In genomic region chr17:46139365-46140210, GRCh38 we compare ENCODE assay signal across 14 cellular contexts.
A peak's percentile ranks its signal among the peaks of the same experiment; 100 is the strongest.
DNase-seq lines count a peak whose midpoint lies in the region; ATAC-seq and FAIRE-seq lines count a peak whose summit lies in the region.
"Had no signal": no experiment of that assay in that cellular context is flagged by ENCODE, and none has a peak within 500 bp of the region (broad histone marks: within the 10 kb centered on the region; RNA-seq: fewer than 3 reads in every experiment).

No MANE protein-coding gene starts in this region.

- peak; percentile 20 for DNase-seq in ACHN
- DNase-seq in GM19239 (ENCODE audit: insufficient read length, low spot score), result no peak
- peak; percentile 89 for DNase-seq in SIG-M5 treated with dmso at 0.1 percent for 504 hours (lab: John Stamatoyannopoulos, UW; ENCODE audit: unreplicated experiment)
- peak; percentile 34 for DNase-seq in glomerular visceral epithelial cell (ENCODE audit: extremely low spot score)
- DNase-seq in stimulated activated CD4-positive, alpha-beta T cell treated with anti-CD3 and anti-CD28 coated beads, Interleukin-4, amount 100 ng/mL, for 4 hours, result no peak
- no peak for DNase-seq in UCSD-AML1 (lab: John Stamatoyannopoulos, UW; ENCODE audit: unreplicated experiment)
- DNase-seq: activated CD4-positive, alpha-beta T cell treated with anti-CD3 and anti-CD28 coated beads for 4 hours; activated naive CD4-positive, alpha-beta T cell treated with anti-CD3 and anti-CD28 coated beads, Interleukin-2, amount 10 ng/mL, durations not matched to agents 7 days and 5 days; KG1; posterior cingulate gyrus had no signal

- ATAC-seq in GM21825 (IDR thresholded peaks at IDR 0.05; ENCODE audit: unreplicated experiment), result no peak
- no peak for ATAC-seq in HG03439 (IDR thresholded peaks at IDR 0.05; ENCODE audit: unreplicated experiment)
- ATAC-seq: GM23338, Right ventricle myocardium inferior had no signal

- peak; percentile 73 for FAIRE-seq in GM19239 (lab: Jason Lieb, UNC)

- in situ Hi-C loops in ACHN (cut with HindIII; ENCODE audit: low pct_ligation_motif_present, low pct_unique_long_range_greater_than_20kb, low sequenced_read_pairs), result no loop called here

Comparison
In these comparisons a context has a peak if more than half of its experiments do, and no peak if none do; other contexts are left out.
1. DNase-seq: peak in ACHN (single experiment), SIG-M5 treated with dmso at 0.1 percent for 504 hours (single experiment) and glomerular visceral epithelial cell (single experiment); none in GM19239 (single experiment), stimulated activated CD4-positive, alpha-beta T cell treated with anti-CD3 and anti-CD28 coated beads, Interleukin-4, amount 100 ng/mL, for 4 hours (0 of 2) and UCSD-AML1 (single experiment).